In the genomic region with DNA sequence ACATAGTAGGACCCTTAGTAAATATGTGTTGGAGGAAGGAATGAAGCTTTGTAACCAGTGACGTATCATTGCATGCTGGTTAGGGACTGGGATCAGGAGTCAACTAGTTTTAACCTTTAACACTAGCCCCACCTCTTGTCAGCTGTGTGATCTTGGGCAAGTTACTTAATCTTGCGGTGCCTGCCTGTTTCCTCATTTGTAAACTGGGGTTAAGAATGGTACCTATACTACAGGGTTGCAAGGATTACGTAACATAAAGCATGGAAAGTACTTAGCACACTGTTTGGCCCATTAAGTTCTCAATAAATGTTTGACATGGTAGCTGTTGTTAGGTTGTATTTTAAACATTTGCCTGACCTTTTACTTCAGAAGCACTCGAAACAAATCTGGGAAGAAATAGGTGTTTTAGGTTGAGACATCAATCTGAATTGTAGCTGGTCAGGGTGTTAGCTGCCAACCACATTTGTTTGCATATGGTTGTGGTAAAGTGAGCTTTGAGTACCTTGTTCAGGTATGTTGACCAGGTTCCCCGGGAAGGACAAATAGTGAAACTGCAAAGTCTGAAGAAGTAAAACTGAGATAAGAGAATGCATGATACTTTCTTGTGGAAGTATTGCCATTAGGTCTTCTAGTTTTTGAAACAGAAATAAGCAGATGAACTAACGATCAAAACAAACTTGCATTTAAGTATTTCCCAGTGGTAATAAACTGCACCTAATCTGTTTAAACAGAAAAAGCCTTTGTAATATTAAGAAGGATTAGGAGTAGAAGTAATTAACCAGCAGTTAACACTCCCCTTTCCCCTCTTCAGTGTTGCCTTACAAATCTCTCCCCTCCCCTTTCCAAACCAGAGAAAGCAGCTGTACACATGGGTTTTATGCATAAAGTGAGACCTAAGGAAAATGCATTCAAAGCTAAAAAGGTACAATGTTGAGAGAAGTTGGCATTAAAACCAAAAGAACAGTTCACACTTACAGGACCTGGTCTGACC, we compare ENCODE assay signal across 1 cellular context.
TF ChIP-seq lines count a peak whose summit lies in the region.

No MANE protein-coding gene starts in this region.

TF ChIP-seq in GM12878, 131 proteins besides CTCF, POLR2A, EP300 and RAD21 (continues in another document):
- no peak for TF ChIP-seq TBL1XR1 (IDR thresholded peaks at IDR 0.05; ENCODE audit: low read depth, low read length)
- no peak for TF ChIP-seq ZBED1 (IDR thresholded peaks at IDR 0.05; ENCODE audit: borderline replicate concordance)
- TF ChIP-seq, protein P1, sequence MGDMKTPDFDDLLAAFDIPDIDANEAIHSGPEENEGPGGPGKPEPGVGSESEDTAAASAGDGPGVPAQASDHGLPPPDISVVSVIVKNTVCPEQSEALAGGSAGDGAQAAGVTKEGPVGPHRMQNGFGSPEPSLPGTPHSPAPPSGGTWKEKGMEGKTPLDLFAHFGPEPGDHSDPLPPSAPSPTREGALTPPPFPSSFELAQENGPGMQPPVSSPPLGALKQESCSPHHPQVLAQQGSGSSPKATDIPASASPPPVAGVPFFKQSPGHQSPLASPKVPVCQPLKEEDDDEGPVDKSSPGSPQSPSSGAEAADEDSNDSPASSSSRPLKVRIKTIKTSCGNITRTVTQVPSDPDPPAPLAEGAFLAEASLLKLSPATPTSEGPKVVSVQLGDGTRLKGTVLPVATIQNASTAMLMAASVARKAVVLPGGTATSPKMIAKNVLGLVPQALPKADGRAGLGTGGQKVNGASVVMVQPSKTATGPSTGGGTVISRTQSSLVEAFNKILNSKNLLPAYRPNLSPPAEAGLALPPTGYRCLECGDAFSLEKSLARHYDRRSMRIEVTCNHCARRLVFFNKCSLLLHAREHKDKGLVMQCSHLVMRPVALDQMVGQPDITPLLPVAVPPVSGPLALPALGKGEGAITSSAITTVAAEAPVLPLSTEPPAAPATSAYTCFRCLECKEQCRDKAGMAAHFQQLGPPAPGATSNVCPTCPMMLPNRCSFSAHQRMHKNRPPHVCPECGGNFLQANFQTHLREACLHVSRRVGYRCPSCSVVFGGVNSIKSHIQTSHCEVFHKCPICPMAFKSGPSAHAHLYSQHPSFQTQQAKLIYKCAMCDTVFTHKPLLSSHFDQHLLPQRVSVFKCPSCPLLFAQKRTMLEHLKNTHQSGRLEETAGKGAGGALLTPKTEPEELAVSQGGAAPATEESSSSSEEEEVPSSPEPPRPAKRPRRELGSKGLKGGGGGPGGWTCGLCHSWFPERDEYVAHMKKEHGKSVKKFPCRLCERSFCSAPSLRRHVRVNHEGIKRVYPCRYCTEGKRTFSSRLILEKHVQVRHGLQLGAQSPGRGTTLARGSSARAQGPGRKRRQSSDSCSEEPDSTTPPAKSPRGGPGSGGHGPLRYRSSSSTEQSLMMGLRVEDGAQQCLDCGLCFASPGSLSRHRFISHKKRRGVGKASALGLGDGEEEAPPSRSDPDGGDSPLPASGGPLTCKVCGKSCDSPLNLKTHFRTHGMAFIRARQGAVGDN (IDR thresholded peaks at IDR 0.05), result no peak
- TF ChIP-seq JUNB (IDR thresholded peaks at IDR 0.05), result 0 out of 2 replicates have a peak, but pooled peaks have one; percentile 31
- TF ChIP-seq PML (IDR thresholded peaks at IDR 0.05; ENCODE audit: low read length), result no peak
- TF ChIP-seq, protein P2, sequence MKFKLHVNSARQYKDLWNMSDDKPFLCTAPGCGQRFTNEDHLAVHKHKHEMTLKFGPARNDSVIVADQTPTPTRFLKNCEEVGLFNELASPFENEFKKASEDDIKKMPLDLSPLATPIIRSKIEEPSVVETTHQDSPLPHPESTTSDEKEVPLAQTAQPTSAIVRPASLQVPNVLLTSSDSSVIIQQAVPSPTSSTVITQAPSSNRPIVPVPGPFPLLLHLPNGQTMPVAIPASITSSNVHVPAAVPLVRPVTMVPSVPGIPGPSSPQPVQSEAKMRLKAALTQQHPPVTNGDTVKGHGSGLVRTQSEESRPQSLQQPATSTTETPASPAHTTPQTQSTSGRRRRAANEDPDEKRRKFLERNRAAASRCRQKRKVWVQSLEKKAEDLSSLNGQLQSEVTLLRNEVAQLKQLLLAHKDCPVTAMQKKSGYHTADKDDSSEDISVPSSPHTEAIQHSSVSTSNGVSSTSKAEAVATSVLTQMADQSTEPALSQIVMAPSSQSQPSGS (IDR thresholded peaks at IDR 0.05; ENCODE audit: low read length), result 0 out of 2 replicates have a peak, but pooled peaks have one; percentile 21
- no peak for TF ChIP-seq TCF3 (IDR thresholded peaks at IDR 0.05; ENCODE audit: borderline replicate concordance, insufficient read depth, low read depth, low read length)
- TF ChIP-seq NFXL1 (IDR thresholded peaks at IDR 0.05; ENCODE audit: borderline replicate concordance), result peak; percentile 47; the same call in 1 of the 2 replicates
- TF ChIP-seq, protein P3, sequence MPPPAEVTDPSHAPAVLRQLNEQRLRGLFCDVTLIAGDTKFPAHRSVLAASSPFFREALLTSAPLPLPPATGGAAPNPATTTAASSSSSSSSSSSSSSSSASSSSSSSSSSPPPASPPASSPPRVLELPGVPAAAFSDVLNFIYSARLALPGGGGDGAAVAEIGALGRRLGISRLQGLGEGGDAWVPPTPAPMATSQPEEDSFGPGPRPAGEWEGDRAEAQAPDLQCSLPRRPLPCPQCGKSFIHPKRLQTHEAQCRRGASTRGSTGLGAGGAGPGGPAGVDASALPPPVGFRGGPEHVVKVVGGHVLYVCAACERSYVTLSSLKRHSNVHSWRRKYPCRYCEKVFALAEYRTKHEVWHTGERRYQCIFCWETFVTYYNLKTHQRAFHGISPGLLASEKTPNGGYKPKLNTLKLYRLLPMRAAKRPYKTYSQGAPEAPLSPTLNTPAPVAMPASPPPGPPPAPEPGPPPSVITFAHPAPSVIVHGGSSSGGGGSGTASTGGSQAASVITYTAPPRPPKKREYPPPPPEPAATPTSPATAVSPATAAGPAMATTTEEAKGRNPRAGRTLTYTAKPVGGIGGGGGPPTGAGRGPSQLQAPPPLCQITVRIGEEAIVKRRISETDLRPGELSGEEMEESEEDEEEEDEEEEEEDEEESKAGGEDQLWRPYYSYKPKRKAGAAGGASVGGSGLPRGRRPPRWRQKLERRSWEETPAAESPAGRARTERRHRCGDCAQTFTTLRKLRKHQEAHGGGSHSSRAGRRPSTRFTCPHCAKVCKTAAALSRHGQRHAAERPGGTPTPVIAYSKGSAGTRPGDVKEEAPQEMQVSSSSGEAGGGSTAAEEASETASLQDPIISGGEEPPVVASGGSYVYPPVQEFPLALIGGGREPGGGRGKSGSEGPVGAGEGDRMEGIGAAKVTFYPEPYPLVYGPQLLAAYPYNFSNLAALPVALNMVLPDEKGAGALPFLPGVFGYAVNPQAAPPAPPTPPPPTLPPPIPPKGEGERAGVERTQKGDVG (CRISPR knock-in tag; IDR thresholded peaks at IDR 0.05), result no peak
- peak; percentile 42; the same call in 1 of the 2 replicates for TF ChIP-seq SPI1 (IDR thresholded peaks at IDR 0.05; ENCODE audit: borderline replicate concordance, insufficient read depth, low read depth, low read length)
- TF ChIP-seq, protein P4, sequence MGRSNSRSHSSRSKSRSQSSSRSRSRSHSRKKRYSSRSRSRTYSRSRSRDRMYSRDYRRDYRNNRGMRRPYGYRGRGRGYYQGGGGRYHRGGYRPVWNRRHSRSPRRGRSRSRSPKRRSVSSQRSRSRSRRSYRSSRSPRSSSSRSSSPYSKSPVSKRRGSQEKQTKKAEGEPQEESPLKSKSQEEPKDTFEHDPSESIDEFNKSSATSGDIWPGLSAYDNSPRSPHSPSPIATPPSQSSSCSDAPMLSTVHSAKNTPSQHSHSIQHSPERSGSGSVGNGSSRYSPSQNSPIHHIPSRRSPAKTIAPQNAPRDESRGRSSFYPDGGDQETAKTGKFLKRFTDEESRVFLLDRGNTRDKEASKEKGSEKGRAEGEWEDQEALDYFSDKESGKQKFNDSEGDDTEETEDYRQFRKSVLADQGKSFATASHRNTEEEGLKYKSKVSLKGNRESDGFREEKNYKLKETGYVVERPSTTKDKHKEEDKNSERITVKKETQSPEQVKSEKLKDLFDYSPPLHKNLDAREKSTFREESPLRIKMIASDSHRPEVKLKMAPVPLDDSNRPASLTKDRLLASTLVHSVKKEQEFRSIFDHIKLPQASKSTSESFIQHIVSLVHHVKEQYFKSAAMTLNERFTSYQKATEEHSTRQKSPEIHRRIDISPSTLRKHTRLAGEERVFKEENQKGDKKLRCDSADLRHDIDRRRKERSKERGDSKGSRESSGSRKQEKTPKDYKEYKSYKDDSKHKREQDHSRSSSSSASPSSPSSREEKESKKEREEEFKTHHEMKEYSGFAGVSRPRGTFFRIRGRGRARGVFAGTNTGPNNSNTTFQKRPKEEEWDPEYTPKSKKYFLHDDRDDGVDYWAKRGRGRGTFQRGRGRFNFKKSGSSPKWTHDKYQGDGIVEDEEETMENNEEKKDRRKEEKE (IDR thresholded peaks at IDR 0.05), result no peak
- 0 out of 2 replicates have a peak, but pooled peaks have one; percentile 38 for TF ChIP-seq MLLT1 (IDR thresholded peaks at IDR 0.05)
- TF ChIP-seq ATF7 (IDR thresholded peaks at IDR 0.05; ENCODE audit: low read depth), result peak; percentile 82
- TF ChIP-seq, protein P5, sequence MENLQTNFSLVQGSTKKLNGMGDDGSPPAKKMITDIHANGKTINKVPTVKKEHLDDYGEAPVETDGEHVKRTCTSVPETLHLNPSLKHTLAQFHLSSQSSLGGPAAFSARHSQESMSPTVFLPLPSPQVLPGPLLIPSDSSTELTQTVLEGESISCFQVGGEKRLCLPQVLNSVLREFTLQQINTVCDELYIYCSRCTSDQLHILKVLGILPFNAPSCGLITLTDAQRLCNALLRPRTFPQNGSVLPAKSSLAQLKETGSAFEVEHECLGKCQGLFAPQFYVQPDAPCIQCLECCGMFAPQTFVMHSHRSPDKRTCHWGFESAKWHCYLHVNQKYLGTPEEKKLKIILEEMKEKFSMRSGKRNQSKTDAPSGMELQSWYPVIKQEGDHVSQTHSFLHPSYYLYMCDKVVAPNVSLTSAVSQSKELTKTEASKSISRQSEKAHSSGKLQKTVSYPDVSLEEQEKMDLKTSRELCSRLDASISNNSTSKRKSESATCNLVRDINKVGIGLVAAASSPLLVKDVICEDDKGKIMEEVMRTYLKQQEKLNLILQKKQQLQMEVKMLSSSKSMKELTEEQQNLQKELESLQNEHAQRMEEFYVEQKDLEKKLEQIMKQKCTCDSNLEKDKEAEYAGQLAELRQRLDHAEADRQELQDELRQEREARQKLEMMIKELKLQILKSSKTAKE (IDR thresholded peaks at IDR 0.05; ENCODE audit: low read depth, poor library complexity, severe bottlenecking), result peak; percentile 53
- no peak for TF ChIP-seq SMAD5 (IDR thresholded peaks at IDR 0.05; ENCODE audit: low read depth)
- TF ChIP-seq DPF2 (IDR thresholded peaks at IDR 0.05), result peak; percentile 27; the same call in 1 of the 2 replicates
- peak; percentile 87; the same call in 2 of the 3 replicates for TF ChIP-seq POU2F2 (IDR thresholded peaks at IDR 0.05; ENCODE audit: borderline replicate concordance, low read depth, low read length)
- peak in 1 of 2 experiments; percentile 44 for TF ChIP-seq IKZF2 (IDR thresholded peaks at IDR 0.05)
- TF ChIP-seq CBFB (IDR thresholded peaks at IDR 0.05; ENCODE audit: low read depth), result no peak; the same call in 1 of the 2 replicates
- 0 out of 2 replicates have a peak, but pooled peaks have one; percentile 10 for TF ChIP-seq CREM (IDR thresholded peaks at IDR 0.05; ENCODE audit: low read depth)
- 0 out of 4 replicates have a peak, but pooled peaks of 1 of the 2 experiments have one; percentile 89 for TF ChIP-seq ETV6 (conservative IDR thresholded peaks at IDR 0.05 in 1 of 2, IDR thresholded peaks at IDR 0.05 in 1 of 2; ENCODE audit: borderline replicate concordance in 1 of 2, low read depth in 1 of 2)
- no peak for TF ChIP-seq ESRRA (IDR thresholded peaks at IDR 0.05; ENCODE audit: low read length)
- TF ChIP-seq, protein P6, sequence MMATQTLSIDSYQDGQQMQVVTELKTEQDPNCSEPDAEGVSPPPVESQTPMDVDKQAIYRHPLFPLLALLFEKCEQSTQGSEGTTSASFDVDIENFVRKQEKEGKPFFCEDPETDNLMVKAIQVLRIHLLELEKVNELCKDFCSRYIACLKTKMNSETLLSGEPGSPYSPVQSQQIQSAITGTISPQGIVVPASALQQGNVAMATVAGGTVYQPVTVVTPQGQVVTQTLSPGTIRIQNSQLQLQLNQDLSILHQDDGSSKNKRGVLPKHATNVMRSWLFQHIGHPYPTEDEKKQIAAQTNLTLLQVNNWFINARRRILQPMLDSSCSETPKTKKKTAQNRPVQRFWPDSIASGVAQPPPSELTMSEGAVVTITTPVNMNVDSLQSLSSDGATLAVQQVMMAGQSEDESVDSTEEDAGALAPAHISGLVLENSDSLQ (IDR thresholded peaks at IDR 0.05), result peak; percentile 22; the same call in 1 of the 2 replicates
- no peak for TF ChIP-seq LARP7 (IDR thresholded peaks at IDR 0.05)
- peak; percentile 53; the same call in 1 of the 2 replicates for TF ChIP-seq MTA2 (IDR thresholded peaks at IDR 0.05; ENCODE audit: low read depth)
- TF ChIP-seq ZNF217 (IDR thresholded peaks at IDR 0.05), result peak; percentile 36; the same call in 1 of the 2 replicates
- TF ChIP-seq CBX3 (IDR thresholded peaks at IDR 0.05; ENCODE audit: borderline replicate concordance, low read depth), result no peak
- no peak for TF ChIP-seq TAF1 (IDR thresholded peaks at IDR 0.05; ENCODE audit: borderline replicate concordance, low read depth, low read length)
- no peak for TF ChIP-seq TCF7 (IDR thresholded peaks at IDR 0.05; ENCODE audit: borderline replicate concordance)
- TF ChIP-seq IKZF1 (conservative IDR thresholded peaks at IDR 0.05), result peak; percentile 24; the same call in 1 of the 2 replicates
